8 cellular contexts compared by ENCODE assay signal in genomic region chr1:65147424-65148177, GRCh38. TPM values are rescaled to one million over a fixed set of nuclear protein-coding genes. Genes with fewer than 3 reads are reported as not detected.
DNase-seq lines count a peak whose midpoint lies in the region; ATAC-seq lines count a peak whose summit lies in the region.

No MANE protein-coding gene starts in this region.

- intact Hi-C loops in left colon (cut with DNase I, micrococcal nuclease): no loop called here

- DNase-seq in GDM1 (lab: John Stamatoyannopoulos, UW): peak; percentile 53
- DNase-seq in HT1080 (ENCODE audit: low read depth): peak; percentile 32
- peak; percentile 1 for DNase-seq in T-helper 9 cell
- DNase-seq in cerebellum (ENCODE audit: low spot score): peak; percentile 62
- peak; percentile 65 to 70 for DNase-seq in left colon
- peak; percentile 38 for DNase-seq in stimulated activated CD4-positive, alpha-beta T cell treated with anti-CD3 and anti-CD28 coated beads, Interleukin-4, amount 100 ng/mL, for 1 hour
- no peak for DNase-seq in NCI-H446 treated with DMSO at 0.1 percent for 48 hours (lab: John Stamatoyannopoulos, UW)

- ATAC-seq in GM21526 (IDR thresholded peaks at IDR 0.05; ENCODE audit: low FRiP score, unreplicated experiment) (peak; percentile 59), left colon (peak; percentile 76)

RNA-seq across cellular contexts. Expression of gene AK4, which starts 0.4 kb away (rescaled TPM):
- 28.3 and 39.2 TPM in 2 replicates for total RNA-seq in HT1080 (2014; rRNA removed; shearing (Covaris generic))
- 58.4 and 58.9 TPM in 2 replicates for polyA plus RNA-seq in HT1080 (2015; cell fraction: cytosol; rRNA removed)
- 28.2 and 30.2 TPM in 2 replicates for polyA plus RNA-seq in HT1080 (2015; cell fraction: nucleus; rRNA removed)
- 13.3 TPM for total RNA-seq in cerebellum
- 10 to 100 TPM; 28.9 to 64.0 TPM for total RNA-seq in left colon
